In the genomic region with DNA sequence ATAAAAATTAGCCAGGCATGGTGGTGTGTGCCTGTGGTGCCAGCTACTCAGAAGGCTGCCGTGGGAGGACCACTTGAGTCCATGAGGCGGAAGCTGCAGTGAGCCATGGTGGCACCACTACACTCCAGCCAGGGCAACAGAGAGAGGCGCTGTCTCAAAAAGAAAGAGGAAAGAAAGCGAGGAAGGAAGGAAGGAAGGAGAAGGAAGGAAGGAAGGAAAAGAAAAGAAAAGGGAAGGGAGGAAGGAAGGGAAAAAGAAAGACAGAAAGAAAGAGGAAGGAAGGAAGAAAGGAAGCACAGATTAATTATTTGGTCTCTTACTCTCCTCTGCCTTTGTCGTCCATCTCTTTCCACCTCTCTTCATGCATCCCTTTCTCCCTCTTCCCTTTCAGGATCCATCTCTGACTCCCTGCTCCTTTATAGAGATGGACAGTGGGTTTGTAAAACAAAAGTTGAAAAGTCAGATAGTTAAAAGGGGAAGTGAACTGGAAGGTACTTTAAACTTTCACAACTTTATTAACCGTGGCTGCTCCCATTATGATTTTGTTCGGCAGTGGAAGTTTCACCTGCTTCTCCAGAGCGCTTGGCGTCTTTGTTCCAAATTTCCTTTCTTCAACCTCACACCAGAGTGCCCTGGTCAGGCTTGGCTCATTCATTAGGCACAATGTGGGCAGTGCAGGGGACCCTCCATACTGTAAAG, we compare ENCODE assay signal across 1 cellular context.
TF ChIP-seq lines count a peak whose summit lies in the region.

No MANE protein-coding gene starts in this region.

TF ChIP-seq in HEK293, 187 proteins besides CTCF, POLR2A, EP300 and RAD21 (continued from another document):
- TF ChIP-seq, protein P1, sequence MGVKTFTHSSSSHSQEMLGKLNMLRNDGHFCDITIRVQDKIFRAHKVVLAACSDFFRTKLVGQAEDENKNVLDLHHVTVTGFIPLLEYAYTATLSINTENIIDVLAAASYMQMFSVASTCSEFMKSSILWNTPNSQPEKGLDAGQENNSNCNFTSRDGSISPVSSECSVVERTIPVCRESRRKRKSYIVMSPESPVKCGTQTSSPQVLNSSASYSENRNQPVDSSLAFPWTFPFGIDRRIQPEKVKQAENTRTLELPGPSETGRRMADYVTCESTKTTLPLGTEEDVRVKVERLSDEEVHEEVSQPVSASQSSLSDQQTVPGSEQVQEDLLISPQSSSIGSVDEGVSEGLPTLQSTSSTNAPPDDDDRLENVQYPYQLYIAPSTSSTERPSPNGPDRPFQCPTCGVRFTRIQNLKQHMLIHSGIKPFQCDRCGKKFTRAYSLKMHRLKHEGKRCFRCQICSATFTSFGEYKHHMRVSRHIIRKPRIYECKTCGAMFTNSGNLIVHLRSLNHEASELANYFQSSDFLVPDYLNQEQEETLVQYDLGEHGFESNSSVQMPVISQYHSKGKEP (tag by site-specific recombination; IDR thresholded peaks at IDR 0.05), result no peak
- TF ChIP-seq ZNF707 (tag by site-specific recombination; IDR thresholded peaks at IDR 0.05), result no peak
- peak; percentile 19; the same call in 1 of the 2 replicates for TF ChIP-seq ZFHX2 (tag by site-specific recombination; conservative IDR thresholded peaks at IDR 0.05)
- no peak for TF ChIP-seq ZNF169 (tag by site-specific recombination; IDR thresholded peaks at IDR 0.05)
- TF ChIP-seq ZNF114 (tag by site-specific recombination; IDR thresholded peaks at IDR 0.05), result no peak
- TF ChIP-seq PRDM1 (tag by site-specific recombination; IDR thresholded peaks at IDR 0.05), result peak; percentile 58
